Comparison of ENCODE assay signal across 1 cellular context in genomic region chr16:50804290-50804907, GRCh38.
TF ChIP-seq lines count a peak whose summit lies in the region.

No MANE protein-coding gene starts in this region.

TF ChIP-seq in HepG2, 621 proteins besides CTCF, POLR2A, EP300 and RAD21 (continued from another document and continues in another):
- no peak for TF ChIP-seq DZIP1 (CRISPR knock-in tag; IDR thresholded peaks at IDR 0.05)
- no peak for TF ChIP-seq ZSCAN30 (CRISPR knock-in tag; IDR thresholded peaks at IDR 0.05)
- TF ChIP-seq FOSL1 (CRISPR knock-in tag; IDR thresholded peaks at IDR 0.05; ENCODE audit: borderline replicate concordance), result no peak
- TF ChIP-seq ZNF264 (CRISPR knock-in tag; IDR thresholded peaks at IDR 0.05), result peak; percentile 78
- TF ChIP-seq PPARG (CRISPR knock-in tag; conservative IDR thresholded peaks at IDR 0.05), result peak; percentile 46; the same call in 1 of the 2 replicates
- TF ChIP-seq REXO4 (CRISPR knock-in tag; IDR thresholded peaks at IDR 0.05; ENCODE audit: borderline replicate concordance), result no peak
- peak; percentile 61; the same call in 1 of the 2 replicates for TF ChIP-seq ZBED4 (CRISPR knock-in tag; IDR thresholded peaks at IDR 0.05; ENCODE audit: borderline replicate concordance)
- no peak for TF ChIP-seq KAT7 (CRISPR knock-in tag; IDR thresholded peaks at IDR 0.05; ENCODE audit: borderline replicate concordance)
- no peak for TF ChIP-seq LCORL (IDR thresholded peaks at IDR 0.05)
- peak; percentile 91 for TF ChIP-seq LCORL (CRISPR knock-in tag; IDR thresholded peaks at IDR 0.05)
- no peak for TF ChIP-seq ZNF484 (CRISPR knock-in tag; IDR thresholded peaks at IDR 0.05; ENCODE audit: borderline replicate concordance, low read depth)
- peak; percentile 87 for TF ChIP-seq ZFX (CRISPR knock-in tag; IDR thresholded peaks at IDR 0.05; ENCODE audit: low read depth)
- no peak for TF ChIP-seq ZNF776 (CRISPR knock-in tag; IDR thresholded peaks at IDR 0.05)
- TF ChIP-seq, protein P1, sequence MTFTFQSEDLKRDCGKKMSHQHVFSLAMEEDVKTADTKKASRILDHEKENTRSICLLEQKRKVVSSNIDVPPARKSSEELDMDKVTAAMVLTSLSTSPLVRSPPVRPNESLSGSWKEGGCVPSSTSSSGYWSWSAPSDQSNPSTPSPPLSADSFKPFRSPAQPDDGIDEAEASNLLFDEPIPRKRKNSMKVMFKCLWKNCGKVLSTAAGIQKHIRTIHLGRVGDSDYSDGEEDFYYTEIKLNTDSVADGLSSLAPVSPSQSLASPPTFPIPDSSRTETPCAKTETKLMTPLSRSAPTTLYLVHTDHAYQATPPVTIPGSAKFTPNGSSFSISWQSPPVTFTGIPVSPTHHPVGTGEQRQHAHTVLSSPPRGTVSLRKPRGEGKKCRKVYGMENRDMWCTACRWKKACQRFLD (CRISPR knock-in tag; IDR thresholded peaks at IDR 0.05; ENCODE audit: borderline replicate concordance), result peak; percentile 38; the same call in 1 of the 2 replicates
- TF ChIP-seq HNF4A (CRISPR knock-in tag; IDR thresholded peaks at IDR 0.05), result peak; percentile 96
- peak; percentile 54; the same call in 1 of the 2 replicates for TF ChIP-seq ZNF292 (CRISPR knock-in tag; IDR thresholded peaks at IDR 0.05; ENCODE audit: borderline replicate concordance, low read depth)
- TF ChIP-seq, protein P2, sequence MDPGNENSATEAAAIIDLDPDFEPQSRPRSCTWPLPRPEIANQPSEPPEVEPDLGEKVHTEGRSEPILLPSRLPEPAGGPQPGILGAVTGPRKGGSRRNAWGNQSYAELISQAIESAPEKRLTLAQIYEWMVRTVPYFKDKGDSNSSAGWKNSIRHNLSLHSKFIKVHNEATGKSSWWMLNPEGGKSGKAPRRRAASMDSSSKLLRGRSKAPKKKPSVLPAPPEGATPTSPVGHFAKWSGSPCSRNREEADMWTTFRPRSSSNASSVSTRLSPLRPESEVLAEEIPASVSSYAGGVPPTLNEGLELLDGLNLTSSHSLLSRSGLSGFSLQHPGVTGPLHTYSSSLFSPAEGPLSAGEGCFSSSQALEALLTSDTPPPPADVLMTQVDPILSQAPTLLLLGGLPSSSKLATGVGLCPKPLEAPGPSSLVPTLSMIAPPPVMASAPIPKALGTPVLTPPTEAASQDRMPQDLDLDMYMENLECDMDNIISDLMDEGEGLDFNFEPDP (CRISPR knock-in tag; conservative IDR thresholded peaks at IDR 0.05), result 0 out of 2 replicates have a peak, but pooled peaks have one; percentile 45
- no peak for TF ChIP-seq ZNF136 (CRISPR knock-in tag; IDR thresholded peaks at IDR 0.05; ENCODE audit: low read depth)
- TF ChIP-seq IRX3 (CRISPR knock-in tag; IDR thresholded peaks at IDR 0.05; ENCODE audit: borderline replicate concordance, low read depth), result no peak; the same call in 1 of the 2 replicates
- peak; percentile 82; the same call in 1 of the 2 replicates for TF ChIP-seq ZFP41 (CRISPR knock-in tag; IDR thresholded peaks at IDR 0.05; ENCODE audit: borderline replicate concordance)
- TF ChIP-seq SOX5 (CRISPR knock-in tag; IDR thresholded peaks at IDR 0.05; ENCODE audit: borderline replicate concordance), result peak; percentile 74
- no peak for TF ChIP-seq ZNF530 (CRISPR knock-in tag; IDR thresholded peaks at IDR 0.05; ENCODE audit: low read depth)
- TF ChIP-seq EHMT2 (IDR thresholded peaks at IDR 0.05; ENCODE audit: borderline replicate concordance, low read depth, low read length), result peak; percentile 65; the same call in 1 of the 2 replicates
- TF ChIP-seq SOX6 (IDR thresholded peaks at IDR 0.05), result no peak
- peak; percentile 89 for TF ChIP-seq SOX6 (CRISPR knock-in tag; IDR thresholded peaks at IDR 0.05)
- peak; percentile 71 for TF ChIP-seq MTA1 (CRISPR knock-in tag; IDR thresholded peaks at IDR 0.05; ENCODE audit: borderline replicate concordance)
- no peak for TF ChIP-seq AGO1 (IDR thresholded peaks at IDR 0.05; ENCODE audit: low read depth, low read length, poor library complexity, severe bottlenecking)
- TF ChIP-seq ZNF660 (CRISPR knock-in tag; IDR thresholded peaks at IDR 0.05; ENCODE audit: borderline replicate concordance, low read depth), result no peak
- TF ChIP-seq ESRRA (CRISPR knock-in tag; IDR thresholded peaks at IDR 0.05; ENCODE audit: low read depth), result peak; percentile 72; the same call in 1 of the 2 replicates
- no peak for TF ChIP-seq CREBL2 (CRISPR knock-in tag; IDR thresholded peaks at IDR 0.05; ENCODE audit: borderline replicate concordance)
- TF ChIP-seq ZNF615 (CRISPR knock-in tag; IDR thresholded peaks at IDR 0.05; ENCODE audit: borderline replicate concordance), result no peak
- TF ChIP-seq ZNF777 (CRISPR knock-in tag; IDR thresholded peaks at IDR 0.05), result no peak
- TF ChIP-seq MIER3 (CRISPR knock-in tag; IDR thresholded peaks at IDR 0.05; ENCODE audit: borderline replicate concordance), result peak; percentile 35; the same call in 1 of the 2 replicates
- peak; percentile 64; the same call in 1 of the 2 replicates for TF ChIP-seq ARID5B (CRISPR knock-in tag; IDR thresholded peaks at IDR 0.05)
- TF ChIP-seq ERF (CRISPR knock-in tag; IDR thresholded peaks at IDR 0.05), result no peak
- no peak for TF ChIP-seq MAFF (IDR thresholded peaks at IDR 0.05; ENCODE audit: low read depth, low read length)
- TF ChIP-seq ZNF367 (CRISPR knock-in tag; IDR thresholded peaks at IDR 0.05; ENCODE audit: borderline replicate concordance), result no peak
- TF ChIP-seq, protein P3, sequence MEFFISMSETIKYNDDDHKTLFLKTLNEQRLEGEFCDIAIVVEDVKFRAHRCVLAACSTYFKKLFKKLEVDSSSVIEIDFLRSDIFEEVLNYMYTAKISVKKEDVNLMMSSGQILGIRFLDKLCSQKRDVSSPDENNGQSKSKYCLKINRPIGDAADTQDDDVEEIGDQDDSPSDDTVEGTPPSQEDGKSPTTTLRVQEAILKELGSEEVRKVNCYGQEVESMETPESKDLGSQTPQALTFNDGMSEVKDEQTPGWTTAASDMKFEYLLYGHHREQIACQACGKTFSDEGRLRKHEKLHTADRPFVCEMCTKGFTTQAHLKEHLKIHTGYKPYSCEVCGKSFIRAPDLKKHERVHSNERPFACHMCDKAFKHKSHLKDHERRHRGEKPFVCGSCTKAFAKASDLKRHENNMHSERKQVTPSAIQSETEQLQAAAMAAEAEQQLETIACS (CRISPR knock-in tag; IDR thresholded peaks at IDR 0.05), result no peak
- TF ChIP-seq ZNF335 (CRISPR knock-in tag; IDR thresholded peaks at IDR 0.05), result no peak
- TF ChIP-seq ZNF770 (CRISPR knock-in tag; IDR thresholded peaks at IDR 0.05), result no peak
- TF ChIP-seq MTF1 (CRISPR knock-in tag; IDR thresholded peaks at IDR 0.05), result no peak
- no peak for TF ChIP-seq SRSF1 (optimal IDR thresholded peaks at IDR 0.05; ENCODE audit: low read depth, low read length)
- TF ChIP-seq ZNF260 (CRISPR knock-in tag; IDR thresholded peaks at IDR 0.05; ENCODE audit: borderline replicate concordance, low read depth), result no peak
- no peak for TF ChIP-seq RBM39 (IDR thresholded peaks at IDR 0.05; ENCODE audit: low read depth, low read length, poor library complexity, severe bottlenecking)
- no peak; the same call in 1 of the 2 replicates for TF ChIP-seq TAF1 (CRISPR knock-in tag; IDR thresholded peaks at IDR 0.05)
- TF ChIP-seq ZC3H4 (CRISPR knock-in tag; IDR thresholded peaks at IDR 0.05; ENCODE audit: borderline replicate concordance), result no peak
- no peak for TF ChIP-seq ZNF75D (CRISPR knock-in tag; IDR thresholded peaks at IDR 0.05; ENCODE audit: borderline replicate concordance)
- no peak for TF ChIP-seq GABPB1 (CRISPR knock-in tag; IDR thresholded peaks at IDR 0.05)
- TF ChIP-seq ZFP1 (CRISPR knock-in tag; IDR thresholded peaks at IDR 0.05), result 0 out of 2 replicates have a peak, but pooled peaks have one; percentile 42
- TF ChIP-seq, protein P4, sequence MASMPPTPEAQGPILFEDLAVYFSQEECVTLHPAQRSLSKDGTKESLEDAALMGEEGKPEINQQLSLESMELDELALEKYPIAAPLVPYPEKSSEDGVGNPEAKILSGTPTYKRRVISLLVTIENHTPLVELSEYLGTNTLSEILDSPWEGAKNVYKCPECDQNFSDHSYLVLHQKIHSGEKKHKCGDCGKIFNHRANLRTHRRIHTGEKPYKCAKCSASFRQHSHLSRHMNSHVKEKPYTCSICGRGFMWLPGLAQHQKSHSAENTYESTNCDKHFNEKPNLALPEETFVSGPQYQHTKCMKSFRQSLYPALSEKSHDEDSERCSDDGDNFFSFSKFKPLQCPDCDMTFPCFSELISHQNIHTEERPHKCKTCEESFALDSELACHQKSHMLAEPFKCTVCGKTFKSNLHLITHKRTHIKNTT (CRISPR knock-in tag; IDR thresholded peaks at IDR 0.05), result no peak
- no peak for TF ChIP-seq ZNF24 (IDR thresholded peaks at IDR 0.05)
